In genomic region chr14:27390130-27390529, GRCh38 we compare ENCODE assay signal across 32 cellular contexts.
"Had no signal": no experiment of that assay in that cellular context is flagged by ENCODE, and none has a peak within 500 bp of the region (broad histone marks: within the 10 kb centered on the region; RNA-seq: fewer than 3 reads in every experiment).

No MANE protein-coding gene starts in this region.

- H3K4me3 Mint-ChIP-seq: activated CD4-positive, alpha-beta T cell treated with anti-CD3 and anti-CD28 coated beads, Interleukin-2, amount 10 ng/mL, durations not matched to agents 24 days and 14 days; activated CD8-positive, alpha-beta T cell treated with anti-CD3 and anti-CD28 coated beads for 36 hours; activated T-cell treated with anti-CD3 and anti-CD28 coated beads, Interleukin-2, amount 50 U/mL, for 72 hours; activated T-helper 17 cell treated with anti-CD3 and anti-CD28 coated beads, Interleukin-2, amount 50 U/mL, for 72 hours; brain had no signal

- FAIRE-seq: bronchial epithelial cell had no signal

- H3K36me3 Mint-ChIP-seq: brain had no signal

- H3K9me3 ChIP-seq: adrenal gland, SJCRH30 had no signal

- H3K4me3 ChIP-seq: adrenal gland, SJCRH30, SK-N-MC had no signal

- ATAC-seq: activated CD8-positive, alpha-beta T cell treated with anti-CD3 and anti-CD28 coated beads for 36 hours; activated naive CD4-positive, alpha-beta T cell treated with anti-CD3 and anti-CD28 coated beads, Interleukin-2, amount 50 U/mL, for 72 hours; activated T-cell treated with anti-CD3 and anti-CD28 coated beads, Interleukin-2, amount 50 U/mL, for 72 hours; activated T-helper 17 cell treated with anti-CD3 and anti-CD28 coated beads, Interleukin-2, amount 50 U/mL, for 72 hours; Panc1 had no signal

- H3K9me3 Mint-ChIP-seq: activated CD4-positive, alpha-beta T cell treated with anti-CD3 and anti-CD28 coated beads, Interleukin-2, amount 10 ng/mL, durations not matched to agents 24 days and 14 days; brain had no signal

- H3K36me3 ChIP-seq: adrenal gland, SJCRH30, WERI-Rb-1 had no signal

- H3K4me2 ChIP-seq: KMS-11 had no signal

- H3K4me1 ChIP-seq: adrenal gland, SJCRH30 had no signal

- H3K9ac ChIP-seq: KMS-11 had no signal

- H3K4me1 Mint-ChIP-seq: activated CD4-positive, alpha-beta T cell treated with anti-CD3 and anti-CD28 coated beads, Interleukin-2, amount 10 ng/mL, durations not matched to agents 24 days and 14 days; activated T-helper 17 cell treated with anti-CD3 and anti-CD28 coated beads, Interleukin-2, amount 50 U/mL, for 72 hours; brain had no signal

- H3K27ac ChIP-seq: adrenal gland, KMS-11, SJCRH30, SK-N-MC, WERI-Rb-1 had no signal

- DNase-seq: activated CD4-positive, alpha-beta T cell treated with anti-CD3 and anti-CD28 coated beads, Interleukin-2, amount 10 ng/mL, durations not matched to agents 24 days and 14 days; activated CD4-positive, alpha-beta T cell treated with anti-CD3 and anti-CD28 coated beads, Interleukin-2, amount 50 U/mL, for 4 hours; activated CD8-positive, alpha-beta T cell treated with anti-CD3 and anti-CD28 coated beads for 36 hours; activated effector memory CD4-positive, alpha-beta T cell treated with anti-CD3 and anti-CD28 coated beads, Interleukin-2, amount 50 U/mL, for 16 hours; activated naive CD4-positive, alpha-beta T cell treated with Interleukin-2 at 50 U/mL for 16 hours; activated T-cell treated with anti-CD3 and anti-CD28 coated beads, Interleukin-2, amount 50 U/mL, for 1 hour; activated T-cell treated with anti-CD3 and anti-CD28 coated beads, Interleukin-2, amount 50 U/mL, for 72 hours; adrenal gland; caudate nucleus; MM.1S; MV-4-11; NCI-H1092; NCI-H1436 treated with DMSO at 0.1 percent for 48 hours; NCI-H187; NCI-H2029 treated with DMSO at 0.1 percent for 48 hours; NCI-H2107; NCI-H2171 treated with DMSO at 0.1 percent for 48 hours; NCI-H2227 treated with DMSO at 0.1 percent for 48 hours; NCI-H510A treated with DMSO at 0.1 percent for 48 hours; NCI-H526 treated with DMSO at 0.1 percent for 48 hours; NCI-H774; SHP77; SJCRH30; T1000; WERI-Rb-1 had no signal

- H3K27me3 ChIP-seq: adrenal gland, SJCRH30 had no signal

- H3K27ac Mint-ChIP-seq: activated CD4-positive, alpha-beta T cell treated with anti-CD3 and anti-CD28 coated beads, Interleukin-2, amount 10 ng/mL, durations not matched to agents 24 days and 14 days; activated CD8-positive, alpha-beta T cell treated with anti-CD3 and anti-CD28 coated beads for 36 hours; activated naive CD4-positive, alpha-beta T cell treated with anti-CD3 and anti-CD28 coated beads, Interleukin-2, amount 50 U/mL, for 72 hours; activated T-cell treated with anti-CD3 and anti-CD28 coated beads, Interleukin-2, amount 50 U/mL, for 72 hours; activated T-helper 17 cell treated with anti-CD3 and anti-CD28 coated beads, Interleukin-2, amount 50 U/mL, for 72 hours; brain had no signal

- H3K27me3 Mint-ChIP-seq: activated CD4-positive, alpha-beta T cell treated with anti-CD3 and anti-CD28 coated beads, Interleukin-2, amount 10 ng/mL, durations not matched to agents 24 days and 14 days; activated CD8-positive, alpha-beta T cell treated with anti-CD3 and anti-CD28 coated beads for 36 hours; activated T-helper 17 cell treated with anti-CD3 and anti-CD28 coated beads, Interleukin-2, amount 50 U/mL, for 72 hours; brain had no signal
